Comparison of ENCODE assay signal across 11 cellular contexts in the genomic region with DNA sequence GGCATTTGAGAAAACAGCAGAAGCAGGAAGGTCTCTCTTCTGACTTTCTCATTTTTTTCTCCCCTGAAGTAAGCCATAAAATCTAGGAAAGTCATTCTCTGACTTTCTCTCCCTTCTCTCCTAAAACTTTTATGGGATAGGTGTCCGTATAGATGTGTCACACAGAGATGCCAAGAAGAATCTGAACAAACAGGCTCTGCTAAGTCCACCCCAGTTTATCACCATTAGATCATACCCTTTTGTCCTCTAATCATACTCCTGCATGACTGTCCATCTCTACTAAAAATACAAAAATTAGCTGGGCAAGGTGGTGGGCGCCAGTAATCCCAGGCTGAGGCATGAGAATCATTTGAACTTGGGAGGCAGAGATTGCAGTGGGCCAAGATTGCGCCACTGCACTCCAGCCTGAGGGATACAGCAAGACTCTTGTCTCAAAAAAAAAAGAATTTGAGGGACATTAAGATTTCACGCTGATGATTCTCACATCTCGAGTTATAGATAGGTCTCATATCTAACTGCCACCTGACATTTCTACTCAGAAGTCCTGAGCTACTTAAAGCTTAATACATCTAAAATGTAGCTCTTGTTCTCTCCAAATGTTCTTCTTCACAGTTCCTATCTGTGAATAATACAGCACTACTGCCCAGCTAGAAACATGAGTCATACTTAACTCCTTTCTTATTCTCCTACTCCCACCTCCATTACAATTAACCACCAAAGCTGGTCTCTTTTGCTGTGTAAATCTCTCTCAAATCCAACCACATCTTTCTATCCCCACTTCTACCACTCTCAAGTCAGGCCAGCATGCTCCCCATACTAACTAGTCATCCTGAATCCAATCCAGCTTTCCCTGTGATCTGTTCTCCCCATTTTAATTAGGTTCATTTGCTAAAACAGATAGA. TPM values are rescaled to one million over a fixed set of nuclear protein-coding genes. Genes with fewer than 3 reads are reported as not detected.
DNase-seq lines count a peak whose midpoint lies in the region; ATAC-seq and TF ChIP-seq lines count a peak whose summit lies in the region.
"Had no signal": no experiment of that assay in that cellular context is flagged by ENCODE, and none has a peak within 500 bp of the region (broad histone marks: within the 10 kb centered on the region; RNA-seq: fewer than 3 reads in every experiment).

No MANE protein-coding gene starts in this region.

- H3K27me3 ChIP-seq in SK-N-SH (ENCODE audit: insufficient read depth) (no peaks in the 10 kb centered on the region), esophagus squamous epithelium (no peaks in the 10 kb centered on the region)
- H3K27me3 ChIP-seq: BLaER1 treated with 17β-estradiol and CSF1 and Interleukin-3, amounts not matched to agents 10 nM and 100 nM had no signal

- H3K9me2 ChIP-seq in SK-N-SH: no peaks in the 10 kb centered on the region

- no peak overlapping the region for H3K9ac ChIP-seq in SK-N-SH
- H3K9ac ChIP-seq: BLaER1 treated with 17β-estradiol and CSF1 and Interleukin-3, amounts not matched to agents 10 nM and 100 nM had no signal

- H3K36me3 Mint-ChIP-seq in activated T-cell treated with anti-CD3 and anti-CD28 coated beads, Interleukin-2, amount 50 U/mL, for 4 hours (ENCODE audit: insufficient read depth): peaks cover 38% of the 10 kb centered on the region
- H3K36me3 Mint-ChIP-seq in stimulated activated memory B cell treated with anti-CD40 and anti-IgM and Interleukin-4, amounts not matched to agents 10 μg/mL and 1 μg/mL and 100 μg/mL, for 72 hours: peaks cover 40% of the 10 kb centered on the region

- H3K9me3 Mint-ChIP-seq in activated T-cell treated with anti-CD3 and anti-CD28 coated beads, Interleukin-2, amount 50 U/mL, for 4 hours: no peaks in the 10 kb centered on the region
- no peaks in the 10 kb centered on the region for H3K9me3 Mint-ChIP-seq in stimulated activated memory B cell treated with anti-CD40 and anti-IgM and Interleukin-4, amounts not matched to agents 10 μg/mL and 1 μg/mL and 100 μg/mL, for 72 hours

- TF ChIP-seq EP300 in SK-N-SH (IDR thresholded peaks at IDR 0.05; ENCODE audit: borderline replicate concordance in 1 of 2, low read depth in 1 of 2, low read length in 1 of 2): no peak

- TF ChIP-seq POLR2A in esophagus squamous epithelium (IDR thresholded peaks at IDR 0.05) (no peak), GM18505 (IDR thresholded peaks at IDR 0.05; ENCODE audit: borderline replicate concordance, extremely low read depth, insufficient read depth, insufficient read length) (no peak)

- POLR2A ChIA-PET in SK-N-SH (lab: Yijun Ruan, JAX): no interaction called here

- H3K4me1 ChIP-seq in SK-N-SH (ENCODE audit: control insufficient read depth in 1 of 2, insufficient read depth in 2 of 2, low read depth in 1 of 2, low read length in 1 of 2) (peaks cover 0 to 11% of the 10 kb centered on the region in 2 experiments; a peak in 1 of 4 replicates), esophagus squamous epithelium (peaks cover 0 to 11% (median 4%) of the 10 kb centered on the region in 3 donors)

- H3K4me3 ChIP-seq in SK-N-SH (ENCODE audit: low read depth in 2 of 2, low read length in 1 of 2): no peak overlapping the region
- H3K4me3 ChIP-seq in esophagus squamous epithelium: no peak overlapping the region
- H3K4me3 ChIP-seq: BLaER1 treated with 17β-estradiol and CSF1 and Interleukin-3, amounts not matched to agents 10 nM and 100 nM had no signal

- H3K36me3 ChIP-seq in SK-N-SH (replicated peaks in 1 of 2; ENCODE audit: control insufficient read depth in 1 of 2, insufficient read depth in 2 of 2, low read length in 1 of 2) (peaks cover 11 to 56% of the 10 kb centered on the region in 2 experiments), esophagus squamous epithelium (peaks cover 0 to 34% (median 0%) of the 10 kb centered on the region in 3 donors)

- peak overlapping the region; percentile 2 for H3K27ac Mint-ChIP-seq in stimulated activated memory B cell treated with anti-CD40 and anti-IgM and Interleukin-4, amounts not matched to agents 10 μg/mL and 1 μg/mL and 100 μg/mL, for 72 hours

- H3K79me2 ChIP-seq in SK-N-SH (ENCODE audit: insufficient read depth): peaks cover 67% of the 10 kb centered on the region

- TF ChIP-seq RAD21 in SK-N-SH (IDR thresholded peaks at IDR 0.05; ENCODE audit: low read length): no peak

- intact Hi-C loops in esophagus squamous epithelium (cut with DNase I): no loop called here

- no peak for DNase-seq in activated T-cell treated with anti-CD3 and anti-CD28 coated beads, Interleukin-2, amount 50 U/mL, for 4 hours
- no peak for DNase-seq in activated T-cell treated with anti-CD3 and anti-CD28 coated beads, Interleukin-2, amount 50 U/mL, for 1 hour
- DNase-seq in SK-N-SH (no peak), foreskin melanocyte (peak; percentile 19), UCSD-AML1 (lab: John Stamatoyannopoulos, UW; ENCODE audit: unreplicated experiment) (no peak), esophagus squamous epithelium (lab: John Stamatoyannopoulos, UW) (no peak)
- DNase-seq: NCI-H1930; stimulated activated CD4-positive, alpha-beta T cell treated with anti-CD3 and anti-CD28 coated beads, Interleukin-4, amount 100 ng/mL, for 24 hours had no signal

- TF ChIP-seq CTCF in SK-N-SH (IDR thresholded peaks at IDR 0.05): no peak
- no peak for TF ChIP-seq CTCF in esophagus squamous epithelium (IDR thresholded peaks at IDR 0.05)

- H4K20me1 ChIP-seq in SK-N-SH (ENCODE audit: insufficient read depth): peaks cover 25% of the 10 kb centered on the region

- H3K4me1 Mint-ChIP-seq in activated T-cell treated with anti-CD3 and anti-CD28 coated beads, Interleukin-2, amount 50 U/mL, for 4 hours (ENCODE audit: low read depth): peaks cover 42% of the 10 kb centered on the region
- peaks cover 34% of the 10 kb centered on the region for H3K4me1 Mint-ChIP-seq in stimulated activated memory B cell treated with anti-CD40 and anti-IgM and Interleukin-4, amounts not matched to agents 10 μg/mL and 1 μg/mL and 100 μg/mL, for 72 hours

- H2AFZ ChIP-seq in SK-N-SH (ENCODE audit: low read depth): no peak overlapping the region

- H3K4me2 ChIP-seq in SK-N-SH: no peak overlapping the region

- peak overlapping the region in 1 of 2 experiments; percentile 27; a peak in 2 of 4 replicates for H3K27ac ChIP-seq in SK-N-SH (ENCODE audit: low read depth in 2 of 2, low read length in 1 of 2)
- H3K27ac ChIP-seq in esophagus squamous epithelium: peak overlapping the region in 1 of 4 donors; percentile 2
- H3K27ac ChIP-seq: BLaER1 treated with 17β-estradiol and CSF1 and Interleukin-3, amounts not matched to agents 10 nM and 100 nM had no signal

- 90% methylated on average over 5 of the region's 5 CpGs for WGBS in SK-N-SH (ENCODE audit: low lambda C conversion rate)
- 84 to 97% methylated on average over 5 of the region's 5 CpGs for WGBS in esophagus squamous epithelium, 2 donors

- H3K4me3 Mint-ChIP-seq in activated T-cell treated with anti-CD3 and anti-CD28 coated beads, Interleukin-2, amount 50 U/mL, for 4 hours: no peak overlapping the region
- H3K4me3 Mint-ChIP-seq in stimulated activated memory B cell treated with anti-CD40 and anti-IgM and Interleukin-4, amounts not matched to agents 10 μg/mL and 1 μg/mL and 100 μg/mL, for 72 hours: no peak overlapping the region

- H3K27me3 Mint-ChIP-seq in activated T-cell treated with anti-CD3 and anti-CD28 coated beads, Interleukin-2, amount 50 U/mL, for 4 hours (ENCODE audit: low read depth): no peaks in the 10 kb centered on the region
- no peaks in the 10 kb centered on the region for H3K27me3 Mint-ChIP-seq in stimulated activated memory B cell treated with anti-CD40 and anti-IgM and Interleukin-4, amounts not matched to agents 10 μg/mL and 1 μg/mL and 100 μg/mL, for 72 hours

- ATAC-seq in activated T-cell treated with anti-CD3 and anti-CD28 coated beads, Interleukin-2, amount 50 U/mL, for 4 hours: peak; percentile 43 to 77
- no peak for ATAC-seq in stimulated activated memory B cell treated with anti-CD40 and anti-IgM and Interleukin-4, amounts not matched to agents 10 μg/mL and 1 μg/mL and 100 μg/mL, for 72 hours
- ATAC-seq in GM18505 (IDR thresholded peaks at IDR 0.05; ENCODE audit: unreplicated experiment): no peak

- H3F3A ChIP-seq in SK-N-SH (replicated peaks; ENCODE audit: insufficient read depth): peaks cover 19% of the 10 kb centered on the region

- CTCF ChIA-PET in SK-N-SH (lab: Yijun Ruan, JAX): interaction anchor here (0.8 to 1.6 kb wide), 2 partner anchors 9 to 21 kb away, joined by 3 to 6 read pairs; no protein-coding TSS in a partner anchor

- no peaks in the 10 kb centered on the region for H3K9me3 ChIP-seq in SK-N-SH
- no peaks in the 10 kb centered on the region for H3K9me3 ChIP-seq in esophagus squamous epithelium

TF ChIP-seq in SK-N-SH, 30 proteins besides CTCF, POLR2A, EP300 and RAD21:
- TF ChIP-seq EZH2phosphoT487 (IDR thresholded peaks at IDR 0.05; ENCODE audit: borderline replicate concordance, low read depth) (no peak), FOSL2 (IDR thresholded peaks at IDR 0.05; ENCODE audit: borderline replicate concordance, low read depth) (peak; percentile 54; the same call in 1 of the 2 replicates), GABPA (IDR thresholded peaks at IDR 0.05; ENCODE audit: low read depth) (no peak)

RNA-seq across cellular contexts. Expression of gene ZNF644, which starts 47.7 kb away (rescaled TPM):
- 10 to 100 TPM; 43.2 to 46.2 (median 44.2) TPM for total RNA-seq in activated T-cell treated with anti-CD3 and anti-CD28 coated beads, Interleukin-2, amount 50 U/mL, for 4 hours
- 5.6 and 6.8 TPM in 2 replicates for polyA plus RNA-seq in SK-N-SH (2012; rRNA removed)
- 8.3 and 11.3 TPM in 2 replicates for polyA plus RNA-seq in SK-N-SH (2012; cell fraction: cytosol; rRNA removed)
- 4.1 and 11.0 TPM in 2 replicates for polyA plus RNA-seq in SK-N-SH (2012; cell fraction: nucleus; rRNA removed)
- total RNA-seq in esophagus squamous epithelium: 10 to 100 TPM; 19.6 to 51.3 (median 31.5) TPM

Comparison
In these comparisons a context has a peak if more than half of its experiments do, and no peak if none do; other contexts are left out.
1. ATAC-seq: peak in activated T-cell treated with anti-CD3 and anti-CD28 coated beads, Interleukin-2, amount 50 U/mL, for 4 hours (2 of 2); none in stimulated activated memory B cell treated with anti-CD40 and anti-IgM and Interleukin-4, amounts not matched to agents 10 μg/mL and 1 μg/mL and 100 μg/mL, for 72 hours (single experiment) and GM18505 (single experiment).